In the genomic region with DNA sequence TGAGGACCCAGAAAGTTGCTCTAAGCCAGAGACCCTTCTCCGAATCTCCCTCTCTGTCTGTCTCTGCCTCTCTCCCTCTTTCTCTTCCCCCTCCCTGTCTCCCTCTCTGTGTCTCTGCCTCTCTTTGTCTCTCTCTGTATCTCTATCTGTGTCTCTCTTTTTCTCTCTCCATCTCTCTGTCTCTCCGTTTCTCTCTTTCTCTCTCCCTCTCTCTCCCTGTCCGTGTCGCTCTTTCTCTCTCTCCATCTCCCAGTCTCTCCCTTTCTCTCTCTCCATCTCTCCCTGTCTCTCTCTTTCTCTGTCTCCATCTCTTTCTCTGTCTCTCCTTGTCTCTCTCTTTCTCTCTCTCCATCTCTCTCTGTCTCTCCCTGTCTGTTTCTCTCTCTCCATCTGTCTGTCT, we compare ENCODE assay signal across 19 cellular contexts. TPM values are rescaled to one million over a fixed set of nuclear protein-coding genes. Genes with fewer than 3 reads are reported as not detected.
A peak's percentile ranks its signal among the peaks of the same experiment; 100 is the strongest.
DNase-seq lines count a peak whose midpoint lies in the region; ATAC-seq, FAIRE-seq and TF ChIP-seq lines count a peak whose summit lies in the region.
"Had no signal": no experiment of that assay in that cellular context is flagged by ENCODE, and none has a peak within 500 bp of the region (broad histone marks: within the 10 kb centered on the region; RNA-seq: fewer than 3 reads in every experiment).

No MANE protein-coding gene starts in this region.

- no peaks in the 10 kb centered on the region for H3K36me3 ChIP-seq in neural progenitor cell
- H3K36me3 ChIP-seq: HAP-1 had no signal

- peak overlapping the region; percentile 59 for H3K27ac Mint-ChIP-seq in T-helper 1 cell treated with Interleukin-12 subunit alpha and Interleukin-12 subunit beta and Interleukin-4 antibody, amounts not matched to agents 30 μg/mL and 1 μg/mL, for 36 hours
- H3K27ac Mint-ChIP-seq in HFFc6 = peak overlapping the region; percentile 95
- peak overlapping the region; percentile 42 for H3K27ac Mint-ChIP-seq in endothelial cell (ENCODE audit: unreplicated experiment)
- H3K27ac Mint-ChIP-seq in neural progenitor cell = no peak overlapping the region
- no peak overlapping the region for H3K27ac Mint-ChIP-seq in activated CD8-positive, alpha-beta T cell treated with anti-CD3 and anti-CD28 coated beads for 36 hours
- H3K27ac Mint-ChIP-seq: CD4-positive, alpha-beta T cell had no signal

- no peak for ATAC-seq in activated CD8-positive, alpha-beta T cell treated with anti-CD3 and anti-CD28 coated beads for 36 hours

- CTCF ChIA-PET in activated CD8-positive, alpha-beta T cell treated with anti-CD3 and anti-CD28 coated beads for 36 hours (lab: Charles Lee) = no interaction called here

- H3K4me3 Mint-ChIP-seq in T-helper 1 cell treated with Interleukin-12 subunit alpha and Interleukin-12 subunit beta and Interleukin-4 antibody, amounts not matched to agents 30 μg/mL and 1 μg/mL, for 36 hours = no peak overlapping the region
- peak overlapping the region; percentile 96 for H3K4me3 Mint-ChIP-seq in HFFc6
- no peak overlapping the region for H3K4me3 Mint-ChIP-seq in endothelial cell (ENCODE audit: unreplicated experiment)
- H3K4me3 Mint-ChIP-seq in neural progenitor cell = no peak overlapping the region
- H3K4me3 Mint-ChIP-seq in activated CD8-positive, alpha-beta T cell treated with anti-CD3 and anti-CD28 coated beads for 36 hours = no peak overlapping the region
- H3K4me3 Mint-ChIP-seq: CD4-positive, alpha-beta T cell had no signal

- no peak for DNase-seq in T-helper 1 cell
- DNase-seq in HFFc6 = no peak
- DNase-seq in endothelial cell (ENCODE audit: low spot score) = no peak
- DNase-seq in neural progenitor cell (ENCODE audit: low spot score) = no peak
- DNase-seq in RCC 7860 (ENCODE audit: low spot score) = no peak
- no peak for DNase-seq in NCI-H1048 (lab: John Stamatoyannopoulos, UW)
- DNase-seq in activated CD8-positive, alpha-beta T cell treated with anti-CD3 and anti-CD28 coated beads for 36 hours = no peak
- DNase-seq: C1 segment of cervical spinal cord; CD4-positive, alpha-beta T cell; DMS79; GOT3 had no signal

- peaks cover 19% of the 10 kb centered on the region for H3K4me1 ChIP-seq in neural progenitor cell
- H3K4me1 ChIP-seq: HAP-1 had no signal

- peaks cover 80% of the 10 kb centered on the region for H3K27me3 Mint-ChIP-seq in T-helper 1 cell treated with Interleukin-12 subunit alpha and Interleukin-12 subunit beta and Interleukin-4 antibody, amounts not matched to agents 30 μg/mL and 1 μg/mL, for 36 hours (ENCODE audit: low read depth)
- H3K27me3 Mint-ChIP-seq in HFFc6 (ENCODE audit: insufficient read depth) (peaks cover 12% of the 10 kb centered on the region), endothelial cell (ENCODE audit: unreplicated experiment) (peaks cover 37% of the 10 kb centered on the region), neural progenitor cell (ENCODE audit: insufficient read depth, low read depth) (peaks cover 80% of the 10 kb centered on the region)
- H3K27me3 Mint-ChIP-seq in activated CD8-positive, alpha-beta T cell treated with anti-CD3 and anti-CD28 coated beads for 36 hours = peaks cover 66% of the 10 kb centered on the region

- no peak for TF ChIP-seq CTCF in HFFc6 (IDR thresholded peaks at IDR 0.05)
- TF ChIP-seq CTCF in endothelial cell (IDR thresholded peaks at IDR 0.05; ENCODE audit: unreplicated experiment) = no peak
- TF ChIP-seq CTCF in neural progenitor cell (IDR thresholded peaks at IDR 0.05) = no peak
- TF ChIP-seq CTCF in activated CD8-positive, alpha-beta T cell treated with anti-CD3 and anti-CD28 coated beads for 36 hours (IDR thresholded peaks at IDR 0.05) = no peak

- no peak overlapping the region for H3K27ac ChIP-seq in neural progenitor cell
- H3K27ac ChIP-seq: 22Rv1, HL-60 had no signal

- H3K4me3 ChIP-seq in neural progenitor cell = no peak overlapping the region
- H3K4me3 ChIP-seq: GM12878, HAP-1 had no signal

- FAIRE-seq in RCC 7860 (lab: Jason Lieb, UNC) = no peak
- FAIRE-seq: GM12878, GM18507 had no signal

- no peaks in the 10 kb centered on the region for H3K79me2 ChIP-seq in neural progenitor cell (ENCODE audit: low read depth)

- H3K9me3 Mint-ChIP-seq in T-helper 1 cell treated with Interleukin-12 subunit alpha and Interleukin-12 subunit beta and Interleukin-4 antibody, amounts not matched to agents 30 μg/mL and 1 μg/mL, for 36 hours = peaks cover 11% of the 10 kb centered on the region
- H3K9me3 Mint-ChIP-seq in HFFc6 = 0 out of 2 replicates have a peak, but pooled peaks cover 4% of the 10 kb centered on the region
- H3K9me3 Mint-ChIP-seq in endothelial cell (ENCODE audit: unreplicated experiment) = peaks cover 49% of the 10 kb centered on the region
- H3K9me3 Mint-ChIP-seq in neural progenitor cell = no peaks in the 10 kb centered on the region
- no peaks in the 10 kb centered on the region for H3K9me3 Mint-ChIP-seq in activated CD8-positive, alpha-beta T cell treated with anti-CD3 and anti-CD28 coated beads for 36 hours
- H3K9me3 Mint-ChIP-seq: CD4-positive, alpha-beta T cell had no signal

- intact Hi-C loops in activated CD8-positive, alpha-beta T cell treated with anti-CD3 and anti-CD28 coated beads for 36 hours (cut with micrococcal nuclease) = no loop called here

- H3K4me1 Mint-ChIP-seq in T-helper 1 cell treated with Interleukin-12 subunit alpha and Interleukin-12 subunit beta and Interleukin-4 antibody, amounts not matched to agents 30 μg/mL and 1 μg/mL, for 36 hours (ENCODE audit: low read depth) = peaks cover 6% of the 10 kb centered on the region
- H3K4me1 Mint-ChIP-seq in HFFc6 (ENCODE audit: low read depth) (peaks cover 50% of the 10 kb centered on the region), endothelial cell (ENCODE audit: unreplicated experiment) (no peaks in the 10 kb centered on the region), neural progenitor cell (peaks cover 3% of the 10 kb centered on the region)
- peaks cover 10% of the 10 kb centered on the region for H3K4me1 Mint-ChIP-seq in activated CD8-positive, alpha-beta T cell treated with anti-CD3 and anti-CD28 coated beads for 36 hours (ENCODE audit: low read depth)

- no peaks in the 10 kb centered on the region for H3K9me3 ChIP-seq in neural progenitor cell (ENCODE audit: low read depth)
- H3K9me3 ChIP-seq: HAP-1 had no signal

- H3K27me3 ChIP-seq in neural progenitor cell = peaks cover 100% of the 10 kb centered on the region

- no peak overlapping the region for H2AFZ ChIP-seq in neural progenitor cell (replicated peaks)

- peaks cover 80% of the 10 kb centered on the region for H4K20me1 ChIP-seq in neural progenitor cell (ENCODE audit: low read depth)

- H3K4me2 ChIP-seq in neural progenitor cell = peak overlapping the region; percentile 25

- H3K9ac ChIP-seq in neural progenitor cell = no peak overlapping the region

- POLR2A ChIA-PET in activated CD8-positive, alpha-beta T cell treated with anti-CD3 and anti-CD28 coated beads for 36 hours (lab: Charles Lee) = no interaction called here

- H3F3A ChIP-seq in neural progenitor cell (ENCODE audit: low read depth) = peaks cover 57% of the 10 kb centered on the region

- peaks cover 7% of the 10 kb centered on the region for H3K36me3 Mint-ChIP-seq in T-helper 1 cell treated with Interleukin-12 subunit alpha and Interleukin-12 subunit beta and Interleukin-4 antibody, amounts not matched to agents 30 μg/mL and 1 μg/mL, for 36 hours (ENCODE audit: low read depth)
- H3K36me3 Mint-ChIP-seq in HFFc6 (ENCODE audit: low read depth) = peaks cover 34% of the 10 kb centered on the region
- peaks cover 38% of the 10 kb centered on the region for H3K36me3 Mint-ChIP-seq in endothelial cell (ENCODE audit: low read depth, unreplicated experiment)
- H3K36me3 Mint-ChIP-seq in neural progenitor cell = no peaks in the 10 kb centered on the region
- H3K36me3 Mint-ChIP-seq in activated CD8-positive, alpha-beta T cell treated with anti-CD3 and anti-CD28 coated beads for 36 hours (ENCODE audit: low read depth) = no peaks in the 10 kb centered on the region

RNA-seq across cellular contexts. Expression of gene SHOX, which starts 2.6 kb away (rescaled TPM):
- 10 to 100 TPM; 27.1 to 41.8 (median 28.6) TPM for total RNA-seq in HFFc6 (2021; fragmentation: NEBNext Ultra II Directional; extraction: Animal tissue kit (Norgen Biotek cat#: 25700))
- total RNA-seq in endothelial cell (ENCODE audit: unreplicated experiment) (not detected), neural progenitor cell (ENCODE audit: low replicate concordance) (not detected in 2 replicates)
- total RNA-seq in activated CD8-positive, alpha-beta T cell treated with anti-CD3 and anti-CD28 coated beads for 36 hours = not detected
- total RNA-seq: A673; CD4-positive, alpha-beta T cell; G401; GM12878 had no signal

Comparison
In these comparisons a context has a peak if more than half of its experiments do, and no peak if none do; other contexts are left out.
1. H3K27ac Mint-ChIP-seq: peak in T-helper 1 cell treated with Interleukin-12 subunit alpha and Interleukin-12 subunit beta and Interleukin-4 antibody, amounts not matched to agents 30 μg/mL and 1 μg/mL, for 36 hours (single experiment), HFFc6 (single experiment) and endothelial cell (single experiment); none in neural progenitor cell (single experiment) and activated CD8-positive, alpha-beta T cell treated with anti-CD3 and anti-CD28 coated beads for 36 hours (single experiment).
2. RNA of gene SHOX, which starts 2.6 kb away (total RNA-seq): 27.1 to 41.8 TPM in HFFc6; not detected in endothelial cell (single experiment), not detected in neural progenitor cell and not detected in activated CD8-positive, alpha-beta T cell treated with anti-CD3 and anti-CD28 coated beads for 36 hours; every median in the first group is over 10 times any median in the second.